Comparison of ENCODE assay signal across 33 cellular contexts in genomic region chr6:52125572-52125971, GRCh38. TPM values are rescaled to one million over a fixed set of nuclear protein-coding genes. Genes with fewer than 3 reads are reported as not detected.
"Had no signal": no experiment of that assay in that cellular context is flagged by ENCODE, and none has a peak within 500 bp of the region (broad histone marks: within the 10 kb centered on the region; RNA-seq: fewer than 3 reads in every experiment).

No MANE protein-coding gene starts in this region.

- H3K4me2 ChIP-seq: KMS-11 had no signal

- H3K9me3 ChIP-seq: ascending aorta had no signal

- H3K27me3 ChIP-seq: ascending aorta had no signal

- H3K4me1 ChIP-seq: ascending aorta had no signal

- H3K9ac ChIP-seq: KMS-11 had no signal

- ATAC-seq: activated CD4-positive, alpha-beta T cell treated with anti-CD3 and anti-CD28 coated beads for 36 hours; Panc1; Right ventricle myocardium inferior had no signal

- DNase-seq: activated CD4-positive, alpha-beta memory T cell treated with anti-CD3 and anti-CD28 coated beads, Interleukin-2, amount 10 ng/mL, durations not matched to agents 7 days and 5 days; activated CD4-positive, alpha-beta T cell treated with anti-CD3 and anti-CD28 coated beads for 36 hours; activated CD4-positive, alpha-beta T cell treated with anti-CD3 and anti-CD28 coated beads, Interleukin-2, amount 50 U/mL, for 1 hour; activated gamma-delta T cell treated with Interleukin-2 at 50 U/mL for 16 hours; activated naive CD4-positive, alpha-beta T cell treated with anti-CD3 and anti-CD28 coated beads, Interleukin-2, amount 50 U/mL, for 16 hours; activated T-cell treated with anti-CD3 and anti-CD28 coated beads for 4 hours; activated T-cell treated with anti-CD3 and anti-CD28 coated beads, Interleukin-2, amount 50 U/mL, for 48 hours; amniotic stem cell; MG63; MV-4-11; NCI-H1092 treated with DMSO at 0.1 percent for 48 hours; NCI-H1417 treated with DMSO at 0.1 percent for 48 hours; NCI-H1694; NCI-H2029; NCI-H2107; NCI-H2171 treated with DMSO at 0.1 percent for 48 hours; NCI-H226; NCI-H526 treated with DMSO at 0.1 percent for 48 hours; NCI-H82; NK-92 treated with Interleukin-12 subunit alpha and Interleukin-12 subunit beta, amount 100 ng/mL, for 24 hours; OCI-M1; RPMI8226; T-helper 1 cell; WERI-Rb-1 had no signal

- H3K27ac ChIP-seq: ascending aorta, KMS-11, SK-N-MC, WERI-Rb-1 had no signal

- H3K4me3 ChIP-seq: ascending aorta, MG63, SK-N-MC had no signal

- H3K36me3 ChIP-seq: ascending aorta, MG63, WERI-Rb-1 had no signal

RNA-seq across cellular contexts. Expression of gene PKHD1, which starts 38.2 kb away (rescaled TPM):
- total RNA-seq: activated CD4-positive, alpha-beta memory T cell treated with anti-CD3 and anti-CD28 coated beads, Interleukin-2, amount 10 ng/mL, durations not matched to agents 7 days and 5 days; activated CD8-positive, alpha-beta memory T cell treated with anti-CD3 and anti-CD28 coated beads for 36 hours; activated T-helper 2 cell treated with anti-CD3 and anti-CD28 coated beads, Interferon-gamma antibody, Interleukin-2, Interleukin-4, amounts not matched to agents 10 μg/mL and 5 μg/mL and 100 μg/mL, durations not matched to agents 14 hours and 24 hours and 36 hours; ascending aorta; NCI-H460; Right ventricle myocardium inferior; T-helper 2 cell treated with Interferon-gamma antibody and Interleukin-4, amounts not matched to agents 100 ng/mL and 5 ng/mL, for 36 hours had no signal
